ENCODE assay signal across 32 cellular contexts in the genomic region with DNA sequence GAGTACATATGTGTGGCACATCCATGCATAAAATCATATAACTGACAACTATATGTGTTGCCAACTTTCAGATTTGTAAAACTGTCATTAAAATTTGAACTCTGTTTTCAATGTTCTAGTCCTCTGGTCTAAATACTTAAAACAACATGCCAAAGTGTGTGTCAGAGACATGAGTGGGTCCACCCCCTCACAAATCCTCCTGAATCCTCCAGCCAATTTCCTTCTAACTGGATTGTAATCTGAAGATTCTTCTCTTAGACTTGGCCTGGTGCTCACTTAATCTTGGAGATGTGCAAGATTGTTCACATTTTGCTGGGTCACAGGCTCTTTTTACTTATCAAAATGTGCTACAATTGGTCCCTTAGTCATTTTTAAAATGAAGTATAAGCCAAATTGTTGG.
"Had no signal": no experiment of that assay in that cellular context is flagged by ENCODE, and none has a peak within 500 bp of the region (broad histone marks: within the 10 kb centered on the region; RNA-seq: fewer than 3 reads in every experiment).

No MANE protein-coding gene starts in this region.

- H3K4me3 Mint-ChIP-seq: activated CD4-positive, alpha-beta memory T cell treated with anti-CD3 and anti-CD28 coated beads, Interleukin-2, amount 10 ng/mL, durations not matched to agents 7 days and 5 days; activated CD4-positive, alpha-beta T cell treated with anti-CD3 and anti-CD28 coated beads, Interleukin-2, amount 10 ng/mL, durations not matched to agents 7 days and 5 days; activated T-cell treated with anti-CD3 and anti-CD28 coated beads, Interleukin-2, amount 50 U/mL, for 24 hours; central memory CD8-positive, alpha-beta T cell; immature natural killer cell; natural killer cell treated with Interleukin-12 subunit alpha and Interleukin-12 subunit beta and Interleukin-15 and Interleukin-18, amount 100 ng/mL, for 72 hours; WTC11 had no signal

- H3K27ac Mint-ChIP-seq: activated CD4-positive, alpha-beta memory T cell treated with anti-CD3 and anti-CD28 coated beads, Interleukin-2, amount 10 ng/mL, durations not matched to agents 7 days and 5 days; activated CD4-positive, alpha-beta T cell treated with anti-CD3 and anti-CD28 coated beads, Interleukin-2, amount 10 ng/mL, durations not matched to agents 7 days and 5 days; activated T-cell treated with anti-CD3 and anti-CD28 coated beads, Interleukin-2, amount 50 U/mL, for 24 hours; immature natural killer cell; natural killer cell treated with Interleukin-12 subunit alpha and Interleukin-12 subunit beta and Interleukin-15 and Interleukin-18, amount 100 ng/mL, for 72 hours; progenitor cell of endocrine pancreas; WTC11 had no signal

- FAIRE-seq: bronchial epithelial cell, colon, urothelium cell line had no signal

- H3K36me3 ChIP-seq: gastroesophageal sphincter, left ventricle myocardium inferior, neutrophil, ovary, right lobe of liver, thoracic aorta had no signal

- DNase-seq: activated CD4-positive, alpha-beta memory T cell treated with anti-CD3 and anti-CD28 coated beads, Interleukin-2, amount 10 ng/mL, durations not matched to agents 7 days and 5 days; activated CD4-positive, alpha-beta T cell treated with anti-CD3 and anti-CD28 coated beads for 1 hour; activated CD4-positive, alpha-beta T cell treated with anti-CD3 and anti-CD28 coated beads, Interleukin-2, amount 10 ng/mL, durations not matched to agents 7 days and 5 days; activated CD8-positive, alpha-beta memory T cell treated with anti-CD3 and anti-CD28 coated beads, Interleukin-2, amount 50 U/mL, for 48 hours; activated gamma-delta T cell; activated naive CD4-positive, alpha-beta T cell treated with anti-CD3 and anti-CD28 coated beads, Interleukin-2, amount 50 U/mL, for 16 hours; activated T-cell treated with anti-CD3 and anti-CD28 coated beads, Interleukin-2, amount 50 U/mL, for 24 hours; amygdala; effector CD8-positive, alpha-beta T cell; hippocampal formation; immature natural killer cell; left ventricle myocardium inferior; mucosa of descending colon; ovary; right lobe of liver; stimulated activated CD4-positive, alpha-beta T cell treated with anti-CD3 and anti-CD28 coated beads, Interleukin-15, amount 100 ng/mL, for 24 hours; stimulated activated CD4-positive, alpha-beta T cell treated with anti-CD3 and anti-CD28 coated beads, Interleukin-2, amount 100 ng/mL, for 24 hours; stimulated activated naive CD4-positive, alpha-beta T cell; T-helper 2 cell; trophoblast cell had no signal

- H3K4me3 ChIP-seq: gastroesophageal sphincter, left ventricle myocardium inferior, lung, mucosa of descending colon, ovary, right lobe of liver, smooth muscle cell, thoracic aorta had no signal

- H3K9me3 Mint-ChIP-seq: activated CD4-positive, alpha-beta memory T cell treated with anti-CD3 and anti-CD28 coated beads, Interleukin-2, amount 10 ng/mL, durations not matched to agents 7 days and 5 days; activated CD4-positive, alpha-beta T cell treated with anti-CD3 and anti-CD28 coated beads, Interleukin-2, amount 10 ng/mL, durations not matched to agents 7 days and 5 days; activated T-cell treated with anti-CD3 and anti-CD28 coated beads, Interleukin-2, amount 50 U/mL, for 24 hours; central memory CD8-positive, alpha-beta T cell had no signal

- H3K4me2 ChIP-seq: smooth muscle cell had no signal

- H3K27me3 Mint-ChIP-seq: activated CD4-positive, alpha-beta T cell treated with anti-CD3 and anti-CD28 coated beads, Interleukin-2, amount 10 ng/mL, durations not matched to agents 7 days and 5 days; activated T-cell treated with anti-CD3 and anti-CD28 coated beads, Interleukin-2, amount 50 U/mL, for 24 hours; central memory CD8-positive, alpha-beta T cell; natural killer cell treated with Interleukin-12 subunit alpha and Interleukin-12 subunit beta and Interleukin-15 and Interleukin-18, amount 100 ng/mL, for 72 hours; progenitor cell of endocrine pancreas had no signal

- H3K27ac ChIP-seq: gastroesophageal sphincter, left ventricle myocardium inferior, neutrophil, ovary, right lobe of liver, thoracic aorta had no signal

- H3K4me1 Mint-ChIP-seq: activated CD4-positive, alpha-beta memory T cell treated with anti-CD3 and anti-CD28 coated beads, Interleukin-2, amount 10 ng/mL, durations not matched to agents 7 days and 5 days; activated CD4-positive, alpha-beta T cell treated with anti-CD3 and anti-CD28 coated beads, Interleukin-2, amount 10 ng/mL, durations not matched to agents 7 days and 5 days; central memory CD8-positive, alpha-beta T cell; immature natural killer cell had no signal

- H3K4me1 ChIP-seq: gastroesophageal sphincter, left ventricle myocardium inferior had no signal

- H3K36me3 Mint-ChIP-seq: immature natural killer cell; natural killer cell treated with Interleukin-12 subunit alpha and Interleukin-12 subunit beta and Interleukin-15 and Interleukin-18, amount 100 ng/mL, for 72 hours; WTC11 had no signal

- H3K27me3 ChIP-seq: gastroesophageal sphincter, neutrophil, ovary, right lobe of liver had no signal

- H3K9me3 ChIP-seq: gastroesophageal sphincter, left ventricle myocardium inferior, mucosa of descending colon, neutrophil, ovary, right lobe of liver, thoracic aorta had no signal

- ATAC-seq: gastroesophageal sphincter; mucosa of descending colon; natural killer cell treated with Interleukin-12 subunit alpha and Interleukin-12 subunit beta and Interleukin-15 and Interleukin-18, amount 100 ng/mL, for 72 hours; right lobe of liver; WTC11 had no signal
